ENCODE assay signal across 1 cellular context in the genomic region with DNA sequence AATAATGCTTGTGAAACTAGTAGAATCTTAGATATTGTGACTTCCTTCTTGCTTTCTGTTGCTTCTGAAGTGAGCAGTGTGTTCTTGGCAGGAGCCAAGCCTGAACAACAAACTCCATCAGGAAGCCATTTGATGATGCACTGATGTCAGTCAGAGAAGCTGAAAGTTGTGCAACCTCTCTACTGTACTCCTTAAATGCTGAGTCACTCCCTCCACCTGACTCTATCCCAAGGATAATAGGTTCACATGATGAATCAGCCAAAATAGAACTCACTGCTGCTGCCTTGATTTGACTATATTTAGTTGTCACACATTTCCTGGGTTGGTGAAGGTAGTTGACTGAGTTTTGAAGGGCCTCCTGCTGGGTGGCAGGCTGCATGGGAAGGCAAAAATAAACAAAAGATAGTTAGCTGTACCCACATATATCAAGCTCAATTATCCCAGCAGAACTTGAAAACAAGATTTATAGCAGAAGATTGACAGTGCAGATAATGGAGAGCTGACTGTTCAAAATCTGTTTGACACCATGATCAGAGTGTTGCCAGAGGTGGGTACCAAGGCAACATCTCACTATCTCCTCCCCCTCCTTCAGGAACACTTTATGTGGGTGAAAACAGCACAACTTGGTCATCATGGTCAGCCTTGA.
TF ChIP-seq lines count a peak whose summit lies in the region.

No MANE protein-coding gene starts in this region.

TF ChIP-seq in GM23338, 12 proteins besides CTCF, POLR2A, EP300 and RAD21 (continued from another document):
- TF ChIP-seq, protein P1, sequence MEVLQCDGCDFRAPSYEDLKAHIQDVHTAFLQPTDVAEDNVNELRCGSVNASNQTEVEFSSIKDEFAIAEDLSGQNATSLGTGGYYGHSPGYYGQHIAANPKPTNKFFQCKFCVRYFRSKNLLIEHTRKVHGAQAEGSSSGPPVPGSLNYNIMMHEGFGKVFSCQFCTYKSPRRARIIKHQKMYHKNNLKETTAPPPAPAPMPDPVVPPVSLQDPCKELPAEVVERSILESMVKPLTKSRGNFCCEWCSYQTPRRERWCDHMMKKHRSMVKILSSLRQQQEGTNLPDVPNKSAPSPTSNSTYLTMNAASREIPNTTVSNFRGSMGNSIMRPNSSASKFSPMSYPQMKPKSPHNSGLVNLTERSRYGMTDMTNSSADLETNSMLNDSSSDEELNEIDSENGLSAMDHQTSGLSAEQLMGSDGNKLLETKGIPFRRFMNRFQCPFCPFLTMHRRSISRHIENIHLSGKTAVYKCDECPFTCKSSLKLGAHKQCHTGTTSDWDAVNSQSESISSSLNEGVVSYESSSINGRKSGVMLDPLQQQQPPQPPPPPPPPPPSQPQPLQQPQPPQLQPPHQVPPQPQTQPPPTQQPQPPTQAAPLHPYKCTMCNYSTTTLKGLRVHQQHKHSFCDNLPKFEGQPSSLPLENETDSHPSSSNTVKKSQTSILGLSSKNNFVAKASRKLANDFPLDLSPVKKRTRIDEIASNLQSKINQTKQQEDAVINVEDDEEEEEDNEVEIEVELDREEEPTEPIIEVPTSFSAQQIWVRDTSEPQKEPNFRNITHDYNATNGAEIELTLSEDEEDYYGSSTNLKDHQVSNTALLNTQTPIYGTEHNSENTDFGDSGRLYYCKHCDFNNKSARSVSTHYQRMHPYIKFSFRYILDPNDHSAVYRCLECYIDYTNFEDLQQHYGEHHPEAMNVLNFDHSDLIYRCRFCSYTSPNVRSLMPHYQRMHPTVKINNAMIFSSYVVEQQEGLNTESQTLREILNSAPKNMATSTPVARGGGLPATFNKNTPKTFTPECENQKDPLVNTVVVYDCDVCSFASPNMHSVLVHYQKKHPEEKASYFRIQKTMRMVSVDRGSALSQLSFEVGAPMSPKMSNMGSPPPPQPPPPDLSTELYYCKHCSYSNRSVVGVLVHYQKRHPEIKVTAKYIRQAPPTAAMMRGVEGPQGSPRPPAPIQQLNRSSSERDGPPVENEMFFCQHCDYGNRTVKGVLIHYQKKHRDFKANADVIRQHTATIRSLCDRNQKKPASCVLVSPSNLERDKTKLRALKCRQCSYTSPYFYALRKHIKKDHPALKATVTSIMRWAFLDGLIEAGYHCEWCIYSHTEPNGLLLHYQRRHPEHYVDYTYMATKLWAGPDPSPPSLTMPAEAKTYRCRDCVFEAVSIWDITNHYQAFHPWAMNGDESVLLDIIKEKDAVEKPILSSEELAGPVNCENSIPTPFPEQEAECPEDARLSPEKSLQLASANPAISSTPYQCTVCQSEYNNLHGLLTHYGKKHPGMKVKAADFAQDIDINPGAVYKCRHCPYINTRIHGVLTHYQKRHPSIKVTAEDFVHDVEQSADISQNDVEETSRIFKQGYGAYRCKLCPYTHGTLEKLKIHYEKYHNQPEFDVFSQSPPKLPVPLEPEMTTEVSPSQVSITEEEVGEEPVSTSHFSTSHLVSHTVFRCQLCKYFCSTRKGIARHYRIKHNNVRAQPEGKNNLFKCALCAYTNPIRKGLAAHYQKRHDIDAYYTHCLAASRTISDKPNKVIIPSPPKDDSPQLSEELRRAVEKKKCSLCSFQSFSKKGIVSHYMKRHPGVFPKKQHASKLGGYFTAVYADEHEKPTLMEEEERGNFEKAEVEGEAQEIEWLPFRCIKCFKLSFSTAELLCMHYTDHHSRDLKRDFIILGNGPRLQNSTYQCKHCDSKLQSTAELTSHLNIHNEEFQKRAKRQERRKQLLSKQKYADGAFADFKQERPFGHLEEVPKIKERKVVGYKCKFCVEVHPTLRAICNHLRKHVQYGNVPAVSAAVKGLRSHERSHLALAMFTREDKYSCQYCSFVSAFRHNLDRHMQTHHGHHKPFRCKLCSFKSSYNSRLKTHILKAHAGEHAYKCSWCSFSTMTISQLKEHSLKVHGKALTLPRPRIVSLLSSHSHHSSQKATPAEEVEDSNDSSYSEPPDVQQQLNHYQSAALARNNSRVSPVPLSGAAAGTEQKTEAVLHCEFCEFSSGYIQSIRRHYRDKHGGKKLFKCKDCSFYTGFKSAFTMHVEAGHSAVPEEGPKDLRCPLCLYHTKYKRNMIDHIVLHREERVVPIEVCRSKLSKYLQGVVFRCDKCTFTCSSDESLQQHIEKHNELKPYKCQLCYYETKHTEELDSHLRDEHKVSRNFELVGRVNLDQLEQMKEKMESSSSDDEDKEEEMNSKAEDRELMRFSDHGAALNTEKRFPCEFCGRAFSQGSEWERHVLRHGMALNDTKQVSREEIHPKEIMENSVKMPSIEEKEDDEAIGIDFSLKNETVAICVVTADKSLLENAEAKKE (CRISPR knock-in tag; IDR thresholded peaks at IDR 0.05) = no peak
